11 cellular contexts compared by ENCODE assay signal in the genomic region with DNA sequence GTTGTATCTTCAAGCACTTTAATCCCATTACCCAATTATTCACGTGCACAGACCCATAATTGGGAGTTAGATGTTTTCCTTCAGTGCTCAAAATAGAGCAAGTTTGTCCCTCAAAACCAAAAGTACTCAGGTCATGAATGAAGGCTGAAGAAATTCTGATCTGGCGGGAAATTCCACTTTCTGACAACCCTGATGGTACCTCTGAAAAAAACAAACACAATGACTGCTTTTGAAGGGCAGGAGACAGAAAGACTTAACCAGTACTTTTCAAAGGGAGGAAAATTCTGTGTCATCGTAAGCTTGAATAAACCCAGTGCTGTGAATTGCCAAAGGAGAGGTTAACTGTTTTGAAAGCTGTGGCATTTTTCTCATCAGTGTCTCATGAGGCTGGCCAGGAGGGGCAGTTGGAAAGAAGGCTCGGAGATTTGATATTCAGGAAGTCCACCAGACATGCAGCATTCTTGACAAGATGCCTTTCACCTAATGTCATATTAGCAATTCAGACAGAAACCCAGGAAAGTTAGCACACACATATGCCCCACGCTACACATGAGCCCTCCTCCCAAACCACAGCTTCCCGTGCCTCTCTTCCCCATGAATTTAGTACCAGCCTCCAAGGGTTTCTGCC.
DNase-seq lines count a peak whose midpoint lies in the region; ATAC-seq and TF ChIP-seq lines count a peak whose summit lies in the region.
"Had no signal": no experiment of that assay in that cellular context is flagged by ENCODE, and none has a peak within 500 bp of the region (broad histone marks: within the 10 kb centered on the region; RNA-seq: fewer than 3 reads in every experiment).

No MANE protein-coding gene starts in this region.

- H3K27ac ChIP-seq in transverse colon = peak overlapping the region in 3 of 4 donors; percentile 27 to 73 (median 44)
- H3K27ac ChIP-seq in caudate nucleus (ENCODE audit: low read depth, low read length) = no peak overlapping the region

- no peak for TF ChIP-seq POLR2A in transverse colon (IDR thresholded peaks at IDR 0.05)

- TF ChIP-seq EP300 in transverse colon (IDR thresholded peaks at IDR 0.05; ENCODE audit: low read depth) = no peak

- H3K4me1 ChIP-seq in transverse colon = peaks cover 0 to 30% (median 17%) of the 10 kb centered on the region in 4 donors

- in situ Hi-C loops in transverse colon (cut with MboI; ENCODE audit: low pct_ligation_motif_present in 1 of 4, low pct_unique_long_range_greater_than_20kb in 1 of 4, low sequenced_read_pairs in 3 of 4) = no loop called here

- no peak for ATAC-seq in left ventricle myocardium superior

- TF ChIP-seq CTCF in transverse colon (IDR thresholded peaks at IDR 0.05) = no peak

- H3K4me3 ChIP-seq in transverse colon = no peak overlapping the region
- H3K4me3 ChIP-seq: prostate gland had no signal

- H3K36me3 ChIP-seq in transverse colon = no peaks in the 10 kb centered on the region
- H3K36me3 ChIP-seq: prostate gland had no signal

- intact Hi-C loops in transverse colon (cut with DNase I; ENCODE audit: low total_unique reads) = no loop called here
- intact Hi-C loops in left ventricle myocardium superior (cut with micrococcal nuclease) = no loop called here

- WGBS in transverse colon (ENCODE audit: low coverage in 1 of 2), 2 donors = 41 to 53% methylated on average over 3 to 6 of the region's 6 CpGs

- DNase-seq in DMS 273 (lab: John Stamatoyannopoulos, UW; ENCODE audit: unreplicated experiment) = peak; percentile 9
- DNase-seq in DMS 273 treated with DMSO at 0.1 percent for 48 hours (lab: John Stamatoyannopoulos, UW) = no peak
- DNase-seq in SW 1271 (lab: John Stamatoyannopoulos, UW) = peak; percentile 40 to 86
- DNase-seq in foreskin melanocyte = peak; percentile 26
- DNase-seq in transverse colon = no peak
- no peak for DNase-seq in GDM1 (lab: John Stamatoyannopoulos, UW)
- no peak for DNase-seq in left ventricle myocardium superior
- DNase-seq in caudate nucleus (lab: John Stamatoyannopoulos, UW) = no peak
- DNase-seq: activated CD8-positive, alpha-beta memory T cell treated with anti-CD3 and anti-CD28 coated beads for 24 hours; NCI-H1930 had no signal

- peaks cover 4% of the 10 kb centered on the region for H3K27me3 ChIP-seq in transverse colon

- H3K9me3 ChIP-seq in transverse colon = no peaks in the 10 kb centered on the region
- H3K9me3 ChIP-seq: prostate gland had no signal

Comparison
In these comparisons a context has a peak if more than half of its experiments do, and no peak if none do; other contexts are left out.
1. DNase-seq: peak in DMS 273 (single experiment), SW 1271 (2 of 2) and foreskin melanocyte (single experiment); none in DMS 273 treated with DMSO at 0.1 percent for 48 hours (single experiment), transverse colon (single experiment), GDM1 (single experiment), left ventricle myocardium superior (single experiment) and caudate nucleus (0 of 61).